Comparison of ENCODE assay signal across 1 cellular context in genomic region chr3:170033489-170033888, GRCh38.
TF ChIP-seq lines count a peak whose summit lies in the region.

No MANE protein-coding gene starts in this region.

TF ChIP-seq in HepG2, 621 proteins besides CTCF, POLR2A, EP300 and RAD21 (continued from another document):
- TF ChIP-seq RAD51 (IDR thresholded peaks at IDR 0.05; ENCODE audit: borderline replicate concordance) (peak; percentile 28; the same call in 1 of the 2 replicates), ZHX2 (IDR thresholded peaks at IDR 0.05; ENCODE audit: low read depth) (no peak), ZHX2 (CRISPR knock-in tag; IDR thresholded peaks at IDR 0.05; ENCODE audit: borderline replicate concordance) (no peak), NFYB (CRISPR knock-in tag; IDR thresholded peaks at IDR 0.05) (peak; percentile 76), PCBP1 (IDR thresholded peaks at IDR 0.05; ENCODE audit: borderline replicate concordance, low read depth, low read length) (no peak)
